ENCODE assay signal across 24 cellular contexts in the genomic region with DNA sequence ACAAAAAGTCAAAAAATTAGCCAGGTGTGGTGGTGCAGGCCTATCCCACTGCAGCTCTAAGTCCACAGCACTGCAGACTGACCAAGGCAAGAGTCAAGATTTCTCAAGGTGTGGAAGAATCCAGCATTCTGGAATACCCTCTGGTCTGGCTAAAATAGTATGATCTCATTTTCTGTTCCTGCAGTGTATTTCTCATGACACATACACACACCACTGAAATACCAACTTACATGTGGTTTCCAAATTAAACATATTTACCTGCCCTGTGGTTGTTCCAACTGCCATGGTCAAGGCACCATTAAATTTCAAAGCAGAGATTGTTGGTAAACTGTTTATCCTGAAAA. TPM values are rescaled to one million over a fixed set of nuclear protein-coding genes. Genes with fewer than 3 reads are reported as not detected.
A peak's percentile ranks its signal among the peaks of the same experiment; 100 is the strongest.
DNase-seq lines count a peak whose midpoint lies in the region; ATAC-seq, FAIRE-seq and TF ChIP-seq lines count a peak whose summit lies in the region.
"Had no signal": no experiment of that assay in that cellular context is flagged by ENCODE, and none has a peak within 500 bp of the region (broad histone marks: within the 10 kb centered on the region; RNA-seq: fewer than 3 reads in every experiment).

No MANE protein-coding gene starts in this region.

- no TSS peak for BruUV-seq in HCT116 (replicated peaks; lab: Mats Ljungman, UMichigan)
- no TSS peak for BruUV-seq in Panc1 (replicated peaks; lab: Mats Ljungman, UMichigan)

- H3K4me1 Mint-ChIP-seq in chondrocyte (ENCODE audit: low read depth): peaks cover 25% of the 10 kb centered on the region
- H3K4me1 Mint-ChIP-seq in osteocyte (ENCODE audit: unreplicated experiment): peaks cover 23% of the 10 kb centered on the region
- no peaks in the 10 kb centered on the region for H3K4me1 Mint-ChIP-seq in endodermal cell

- H3K4me2 ChIP-seq in HCT116 (ENCODE audit: low read length): peak overlapping the region; percentile 43

- H3K27me3 Mint-ChIP-seq in chondrocyte (ENCODE audit: low read depth) (no peaks in the 10 kb centered on the region), osteocyte (ENCODE audit: unreplicated experiment) (no peaks in the 10 kb centered on the region), endodermal cell (ENCODE audit: insufficient read depth) (no peaks in the 10 kb centered on the region)
- H3K27me3 Mint-ChIP-seq: activated CD4-positive, alpha-beta memory T cell treated with anti-CD3 and anti-CD28 coated beads for 36 hours; activated naive CD4-positive, alpha-beta T cell treated with anti-CD3 and anti-CD28 coated beads, Interleukin-2, amount 50 U/mL, for 24 hours; activated T-helper 17 cell treated with anti-CD3 and anti-CD28 coated beads, Interleukin-2, amount 50 U/mL, for 72 hours; CD4-positive, CD25-positive, alpha-beta regulatory T cell; stimulated activated naive CD8-positive, alpha-beta T cell treated with anti-CD3 and anti-CD28 coated beads, Interleukin-15, amount 100 ng/mL, for 72 hours had no signal

- intact Hi-C loops in HCT116 (cut with micrococcal nuclease) (no loop called here), Panc1 (cut with micrococcal nuclease; ENCODE audit: unreplicated experiment) (no loop called here), testis (cut with DNase I; ENCODE audit: low total_unique reads) (no loop called here)

- H4K20me1 ChIP-seq in HCT116 (ENCODE audit: insufficient read depth): no peaks in the 10 kb centered on the region

- no peak overlapping the region for H2AFZ ChIP-seq in HCT116 (ENCODE audit: low read depth, low read length, poor library complexity, severe bottlenecking)

- in situ Hi-C loops in Panc1 (cut with HindIII; ENCODE audit: low pct_unique_long_range_greater_than_20kb, low sequenced_read_pairs): no loop called here

- H3K9me3 ChIP-seq in HCT116 (ENCODE audit: control insufficient read depth in 1 of 2, insufficient read depth in 1 of 2, low read depth in 1 of 2, low read length in 2 of 2) (no peaks in the 10 kb centered on the region), Panc1 (ENCODE audit: control insufficient read depth, insufficient read depth, low read depth, low read length) (no peaks in the 10 kb centered on the region), testis (no peaks in the 10 kb centered on the region), endodermal cell (ENCODE audit: control insufficient read depth, low read length) (no peaks in the 10 kb centered on the region)
- H3K9me3 ChIP-seq: gastrocnemius medialis, prostate gland, tibial artery had no signal

- H3K9me2 ChIP-seq in HCT116 (ENCODE audit: insufficient read depth): no peaks in the 10 kb centered on the region

- H3K27ac Mint-ChIP-seq in chondrocyte (ENCODE audit: unreplicated experiment): peak overlapping the region; percentile 90
- peak overlapping the region; percentile 91 for H3K27ac Mint-ChIP-seq in osteocyte (ENCODE audit: unreplicated experiment)
- no peak overlapping the region for H3K27ac Mint-ChIP-seq in endodermal cell
- H3K27ac Mint-ChIP-seq: activated CD4-positive, alpha-beta memory T cell treated with anti-CD3 and anti-CD28 coated beads for 36 hours; activated naive CD4-positive, alpha-beta T cell treated with anti-CD3 and anti-CD28 coated beads, Interleukin-2, amount 50 U/mL, for 24 hours; activated T-helper 17 cell treated with anti-CD3 and anti-CD28 coated beads, Interleukin-2, amount 50 U/mL, for 72 hours; CD4-positive, CD25-positive, alpha-beta regulatory T cell; stimulated activated naive CD8-positive, alpha-beta T cell treated with anti-CD3 and anti-CD28 coated beads, Interleukin-15, amount 100 ng/mL, for 72 hours had no signal

- H3K36me3 Mint-ChIP-seq in chondrocyte (ENCODE audit: low read depth) (peaks cover 9% of the 10 kb centered on the region), osteocyte (ENCODE audit: unreplicated experiment) (peaks cover 32% of the 10 kb centered on the region), endodermal cell (ENCODE audit: low read depth) (peaks cover 47% of the 10 kb centered on the region)

- peak overlapping the region; percentile 36; the same call in 1 of the 2 replicates for H3K27ac ChIP-seq in HCT116 (ENCODE audit: low read depth, low read length)
- no peak overlapping the region for H3K27ac ChIP-seq in Panc1 (ENCODE audit: low read length)
- no peak overlapping the region for H3K27ac ChIP-seq in testis
- no peak overlapping the region for H3K27ac ChIP-seq in endodermal cell (ENCODE audit: low read depth, low read length)
- H3K27ac ChIP-seq: gastrocnemius medialis, prostate gland, tibial artery had no signal

- no peak overlapping the region for H3K4me3 ChIP-seq in HCT116 (replicated peaks in 1 of 2; ENCODE audit: low read depth in 1 of 2, low read length in 2 of 2)
- H3K4me3 ChIP-seq in Panc1 (ENCODE audit: low read depth in 2 of 2, low read length in 2 of 2): no peak overlapping the region
- H3K4me3 ChIP-seq in testis: no peak overlapping the region
- H3K4me3 ChIP-seq in endodermal cell (ENCODE audit: low read length): no peak overlapping the region
- H3K4me3 ChIP-seq: gastrocnemius medialis, prostate gland, tibial artery had no signal

- TF ChIP-seq CTCF in HCT116 (IDR thresholded peaks at IDR 0.05 in 2 of 3, conservative IDR thresholded peaks at IDR 0.05 in 1 of 3; ENCODE audit: borderline replicate concordance in 1 of 3, insufficient read depth in 1 of 3, low read depth in 2 of 3, low read length in 2 of 3) (no peak), Panc1 (IDR thresholded peaks at IDR 0.05) (no peak), chondrocyte (IDR thresholded peaks at IDR 0.05) (no peak), osteocyte (IDR thresholded peaks at IDR 0.05) (no peak), testis (IDR thresholded peaks at IDR 0.05) (no peak), endodermal cell (conservative IDR thresholded peaks at IDR 0.05) (no peak)

- no peak for TF ChIP-seq RAD21 in HCT116 (IDR thresholded peaks at IDR 0.05; ENCODE audit: low read depth)

- peaks cover 15 to 45% of the 10 kb centered on the region in 2 experiments for H3K4me1 ChIP-seq in HCT116 (ENCODE audit: control insufficient read depth in 1 of 2, insufficient read depth in 2 of 2, low read length in 2 of 2)
- H3K4me1 ChIP-seq in Panc1 (ENCODE audit: control insufficient read depth, insufficient read depth, low read length): no peaks in the 10 kb centered on the region
- H3K4me1 ChIP-seq in testis: no peaks in the 10 kb centered on the region
- H3K4me1 ChIP-seq in endodermal cell (ENCODE audit: control insufficient read depth, insufficient read depth, low read length): no peaks in the 10 kb centered on the region
- H3K4me1 ChIP-seq: gastrocnemius medialis, prostate gland, tibial artery had no signal

- POLR2A ChIA-PET in HCT116 (lab: Charles Lee) (interaction anchor here (1.9 kb wide), 1 partner anchor 211 kb away, joined by 8 read pairs; a partner anchor contains a TSS), Panc1 (lab: Charles Lee) (no interaction called here)

- DNase-seq in HCT116 (ENCODE audit: low read depth, low spot score): no peak
- no peak for DNase-seq in Panc1 (ENCODE audit: low read depth, low spot score)
- DNase-seq in chondrocyte (ENCODE audit: low spot score): no peak
- DNase-seq in osteocyte (ENCODE audit: extremely low spot score, unreplicated experiment): no peak
- DNase-seq in frontal cortex (ENCODE audit: low spot score in 2 of 2): no peak
- DNase-seq in testis: no peak
- no peak for DNase-seq in endodermal cell
- DNase-seq: activated CD4-positive, alpha-beta memory T cell treated with anti-CD3 and anti-CD28 coated beads for 36 hours; activated CD8-positive, alpha-beta memory T cell treated with anti-CD3 and anti-CD28 coated beads, Interleukin-2, amount 50 U/mL, for 48 hours; aorta; CD4-positive, CD25-positive, alpha-beta regulatory T cell; gastrocnemius medialis; islet precursor cell; KG1; NCI-H146; NCI-H510A treated with DMSO at 0.1 percent for 48 hours; NK-92 treated with Interleukin-12 subunit alpha and Interleukin-12 subunit beta, amount 100 ng/mL, for 24 hours; stimulated activated naive CD8-positive, alpha-beta T cell treated with anti-CD3 and anti-CD28 coated beads, Interleukin-15, amount 100 ng/mL, for 72 hours; T1000; tibial artery had no signal

- peaks cover 10 to 39% of the 10 kb centered on the region in 2 experiments for H3K36me3 ChIP-seq in HCT116 (ENCODE audit: control insufficient read depth in 1 of 2, insufficient read depth in 2 of 2, low read length in 2 of 2)
- peaks cover 24% of the 10 kb centered on the region for H3K36me3 ChIP-seq in Panc1 (ENCODE audit: control insufficient read depth, insufficient read depth, low read length)
- H3K36me3 ChIP-seq in testis (ENCODE audit: low read depth, missing control alignments): no peaks in the 10 kb centered on the region
- peaks cover 75% of the 10 kb centered on the region for H3K36me3 ChIP-seq in endodermal cell (ENCODE audit: control insufficient read depth, insufficient read depth, low read length)
- H3K36me3 ChIP-seq: prostate gland had no signal

- H3K79me2 ChIP-seq in HCT116 (ENCODE audit: insufficient read depth, low read length): peaks cover 1% of the 10 kb centered on the region

- RAD21 ChIA-PET in HCT116 (lab: Charles Lee; ENCODE audit: low non-redundant PET in 1 of 2, low total read pairs in 2 of 2, uncharacterized antibody in 2 of 2, unreplicated experiment in 2 of 2): no interaction called here

- no peak overlapping the region for H3K9ac ChIP-seq in HCT116 (ENCODE audit: low read length)
- no peak overlapping the region for H3K9ac ChIP-seq in endodermal cell (ENCODE audit: extremely low read depth, low read length, poor library complexity, severe bottlenecking)

- H3K9me3 Mint-ChIP-seq in chondrocyte (ENCODE audit: low read depth) (no peaks in the 10 kb centered on the region), osteocyte (ENCODE audit: unreplicated experiment) (no peaks in the 10 kb centered on the region), endodermal cell (no peaks in the 10 kb centered on the region)
- H3K9me3 Mint-ChIP-seq: activated CD4-positive, alpha-beta memory T cell treated with anti-CD3 and anti-CD28 coated beads for 36 hours; activated naive CD4-positive, alpha-beta T cell treated with anti-CD3 and anti-CD28 coated beads, Interleukin-2, amount 50 U/mL, for 24 hours; activated T-helper 17 cell treated with anti-CD3 and anti-CD28 coated beads, Interleukin-2, amount 50 U/mL, for 72 hours; CD4-positive, CD25-positive, alpha-beta regulatory T cell; stimulated activated naive CD8-positive, alpha-beta T cell treated with anti-CD3 and anti-CD28 coated beads, Interleukin-15, amount 100 ng/mL, for 72 hours had no signal

- no peak for FAIRE-seq in frontal cortex (lab: Jason Lieb, UNC)

- no peak for TF ChIP-seq POLR2A in HCT116 (IDR thresholded peaks at IDR 0.05; ENCODE audit: borderline replicate concordance, extremely low read depth, insufficient read depth, insufficient read length)
- no peak for TF ChIP-seq POLR2A in testis (IDR thresholded peaks at IDR 0.05)

- CTCF ChIA-PET in HCT116 (lab: Charles Lee): interaction anchor here (0.7 to 1.8 kb wide), 4 partner anchors 22 to 586 kb away, joined by 3 to 9 read pairs (median 4); no protein-coding TSS in a partner anchor
- CTCF ChIA-PET in Panc1 (lab: Charles Lee): interaction anchor here (0.6 kb wide), 1 partner anchor 243 kb away, joined by 5 read pairs; no protein-coding TSS in a partner anchor

- H3K27me3 ChIP-seq in HCT116 (ENCODE audit: insufficient read depth, low read length): no peaks in the 10 kb centered on the region
- no peaks in the 10 kb centered on the region for H3K27me3 ChIP-seq in Panc1 (ENCODE audit: control insufficient read depth, insufficient read depth, low read length)
- H3K27me3 ChIP-seq in testis: no peaks in the 10 kb centered on the region
- no peaks in the 10 kb centered on the region for H3K27me3 ChIP-seq in endodermal cell (ENCODE audit: control insufficient read depth, insufficient read depth, low read length, poor library complexity, severe bottlenecking)
- H3K27me3 ChIP-seq: gastrocnemius medialis, tibial artery had no signal

- H3K4me3 Mint-ChIP-seq in chondrocyte (ENCODE audit: unreplicated experiment) (no peak overlapping the region), osteocyte (ENCODE audit: unreplicated experiment) (no peak overlapping the region), endodermal cell (no peak overlapping the region)
- H3K4me3 Mint-ChIP-seq: activated CD4-positive, alpha-beta memory T cell treated with anti-CD3 and anti-CD28 coated beads for 36 hours; activated naive CD4-positive, alpha-beta T cell treated with anti-CD3 and anti-CD28 coated beads, Interleukin-2, amount 50 U/mL, for 24 hours; activated T-helper 17 cell treated with anti-CD3 and anti-CD28 coated beads, Interleukin-2, amount 50 U/mL, for 72 hours; CD4-positive, CD25-positive, alpha-beta regulatory T cell; stimulated activated naive CD8-positive, alpha-beta T cell treated with anti-CD3 and anti-CD28 coated beads, Interleukin-15, amount 100 ng/mL, for 72 hours had no signal

- ATAC-seq in HCT116: peak; percentile 15; the same call in 1 of the 2 replicates
- 0 out of 2 replicates have a peak, but pooled peaks have one; percentile 39 for ATAC-seq in Panc1
- no peak for ATAC-seq in GM18502 (IDR thresholded peaks at IDR 0.05; ENCODE audit: poor library complexity, unreplicated experiment)
- ATAC-seq: activated T-helper 17 cell treated with anti-CD3 and anti-CD28 coated beads, Interleukin-2, amount 50 U/mL, for 72 hours; gastrocnemius medialis; stimulated activated naive CD8-positive, alpha-beta T cell treated with anti-CD3 and anti-CD28 coated beads, Interleukin-15, amount 100 ng/mL, for 72 hours had no signal

RNA-seq across cellular contexts. Expression of a gene that starts 30.9 kb away (rescaled TPM):
- total RNA-seq in HCT116 (2021; ENCODE audit: unreplicated experiment) (35.0 TPM), Panc1 (2021; ENCODE audit: unreplicated experiment) (37.7 TPM), chondrocyte (19.4 to 25.1 TPM (median 22.0 TPM) in 3 replicates), osteocyte (25.3 and 26.1 TPM in 2 replicates), frontal cortex (63.6 TPM), testis (10 to 100 TPM; 31.3 to 35.6 TPM), endodermal cell (10 to 100 TPM; 25.0 to 28.3 TPM)
- polyA plus RNA-seq in HCT116 (2012): 10.9 and 14.2 TPM in 2 replicates
- 21.5 TPM for polyA plus RNA-seq in Panc1 (2012; ENCODE audit: insufficient read length)
- 20.4 TPM for polyA plus RNA-seq in testis (ENCODE audit: insufficient read depth, low read depth, low replicate concordance)
- polyA plus RNA-seq in endodermal cell (2013, experiment 1 of 2): 19.5 TPM
- 19.6 TPM for polyA plus RNA-seq in endodermal cell (2013, experiment 2 of 2)
